ENCODE assay signal across 8 cellular contexts in the genomic region with DNA sequence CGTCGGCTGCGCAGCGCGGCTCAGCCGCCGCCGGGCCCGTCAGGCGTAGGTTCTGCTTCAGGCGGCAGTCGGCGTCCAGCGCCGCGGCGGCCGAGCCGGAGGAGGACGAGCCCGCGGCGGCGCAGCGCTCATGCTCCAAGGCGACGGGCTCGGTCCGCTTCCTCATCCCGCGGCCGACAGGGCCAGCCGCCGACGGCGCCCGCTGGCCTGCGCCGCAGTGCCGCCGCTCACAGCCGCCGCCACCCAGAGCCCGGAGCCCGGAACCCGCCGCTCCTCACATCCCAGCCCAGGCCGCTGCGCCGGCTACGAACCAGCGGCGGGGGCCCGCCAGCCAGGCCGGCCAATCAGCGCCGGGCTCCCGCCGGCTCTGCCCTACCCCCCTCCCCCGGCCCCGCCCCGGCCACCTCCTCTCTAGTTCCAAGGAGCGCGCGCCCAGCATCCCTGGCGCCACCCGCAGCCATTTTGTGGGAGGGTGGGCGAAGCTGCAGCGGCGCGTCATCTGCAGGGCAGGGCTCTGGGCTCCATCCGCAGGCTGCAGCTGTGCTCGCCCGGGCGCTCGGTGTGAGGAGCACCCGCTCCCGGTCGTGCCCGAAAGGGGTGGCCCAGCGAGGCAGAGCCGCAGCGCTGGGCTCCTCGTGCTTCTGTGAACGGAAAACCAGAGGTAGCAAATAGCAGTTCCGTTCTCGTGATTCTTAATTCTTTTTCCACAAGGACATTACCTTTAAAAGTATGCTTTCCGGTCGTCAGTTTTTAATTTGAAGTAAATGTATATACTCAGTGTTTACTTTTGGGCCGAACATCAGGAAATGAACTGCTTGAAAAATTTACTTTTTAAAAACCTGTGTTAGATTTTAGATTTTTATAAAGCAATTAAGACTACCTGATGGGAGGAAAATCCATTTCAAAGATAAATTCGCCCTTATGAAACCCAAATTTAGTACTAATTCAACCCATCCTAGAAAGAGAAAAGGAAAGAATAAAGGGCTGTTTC. TPM values are rescaled to one million over a fixed set of nuclear protein-coding genes. Genes with fewer than 3 reads are reported as not detected.
DNase-seq lines count a peak whose midpoint lies in the region; ATAC-seq and TF ChIP-seq lines count a peak whose summit lies in the region.

A gene (minus strand): TSS at position 298 of the 991 bp plus-strand sequence. CDS start 132 bp downstream, at position 166.

- H3K36me3 Mint-ChIP-seq in type B pancreatic cell, result peaks cover 13% of the 10 kb centered on the region

- ATAC-seq in HG02884 (IDR thresholded peaks at IDR 0.05; ENCODE audit: unreplicated experiment) (peak; percentile 86), heart right ventricle (peak; percentile 98 to 100 (median 99))

- no peaks in the 10 kb centered on the region for H3K9me3 Mint-ChIP-seq in type B pancreatic cell

- DNase-seq in NCI-H146 treated with DMSO at 0.1 percent for 48 hours (lab: John Stamatoyannopoulos, UW; ENCODE audit: unreplicated experiment), result peak; percentile 95
- DNase-seq in T-helper 1 cell, result peak; percentile 86 to 97 (median 93)
- peak; percentile 95 to 98 (median 97) for DNase-seq in adrenal gland
- DNase-seq in heart right ventricle, result peak; percentile 96 to 97
- peak; percentile 92 to 99 (median 96) for DNase-seq in posterior cingulate gyrus
- DNase-seq in type B pancreatic cell (ENCODE audit: extremely low spot score, unreplicated experiment), result peak; percentile 96

- peak within 1 kb of the TSS in 4 of 5 donors; percentile 85 to 94 (median 86) for H3K27ac ChIP-seq in adrenal gland
- H3K27ac ChIP-seq in heart right ventricle, result peak within 1 kb of the TSS; percentile 31 to 94 (median 88)

- peaks cover 9% of the 10 kb centered on the region for H3K4me1 Mint-ChIP-seq in type B pancreatic cell (ENCODE audit: unreplicated experiment)

- H3K9me3 ChIP-seq in adrenal gland (replicated peaks in 1 of 3) (no peaks in the 10 kb centered on the region), heart right ventricle (no peaks in the 10 kb centered on the region)

- H3K36me3 ChIP-seq in adrenal gland (replicated peaks in 1 of 2) (no peaks in the 10 kb centered on the region), heart right ventricle (no peaks in the 10 kb centered on the region)

- H3K27ac Mint-ChIP-seq in type B pancreatic cell, result peak within 1 kb of the TSS; percentile 92

- 1 to 6% (median 3%) methylated on average over 6 to 91 of the region's 91 CpGs for WGBS in adrenal gland, 4 donors
- WGBS in heart right ventricle, 2 donors, result 0 to 1% methylated on average over 76 to 91 of the region's 91 CpGs

- H3K27me3 Mint-ChIP-seq in type B pancreatic cell, result no peaks in the 10 kb centered on the region

- TF ChIP-seq CTCF in adrenal gland (IDR thresholded peaks at IDR 0.05) (no peak), heart right ventricle (IDR thresholded peaks at IDR 0.05) (peak in 3 of 9 donors; percentile 12 to 28 (median 15)), type B pancreatic cell (conservative IDR thresholded peaks at IDR 0.05) (no peak)

- intact Hi-C loops in adrenal gland (cut with DNase I) (loop anchor here (10.0 kb wide), 4 partner anchors 96 to 326 kb away; no protein-coding TSS in a partner anchor), heart right ventricle (cut with DNase I) (loop anchor here (5.0 to 10.0 kb wide), 10 partner anchors 46 to 399 kb away; a partner anchor contains a TSS), posterior cingulate gyrus (cut with DNase I) (loop anchor here (5.0 kb wide), 1 partner anchor 194 kb away; a partner anchor contains a TSS)

- H3K27me3 ChIP-seq in adrenal gland (no peaks in the 10 kb centered on the region), heart right ventricle (no peaks in the 10 kb centered on the region)

- H3K4me3 Mint-ChIP-seq in type B pancreatic cell, result peak within 1 kb of the TSS; percentile 95

- H3K4me1 ChIP-seq in adrenal gland (replicated peaks in 1 of 2), result peaks cover 5 to 7% of the 10 kb centered on the region in 2 donors
- peaks cover 0 to 20% (median 18%) of the 10 kb centered on the region in 9 donors for H3K4me1 ChIP-seq in heart right ventricle

- peak; percentile 90 for TF ChIP-seq POLR2A in GM15510 (IDR thresholded peaks at IDR 0.05; ENCODE audit: borderline replicate concordance, extremely low read depth, insufficient read length)
- TF ChIP-seq POLR2A in adrenal gland (IDR thresholded peaks at IDR 0.05), result peak; percentile 52 to 93

- H3K4me3 ChIP-seq in adrenal gland, result peak within 1 kb of the TSS; percentile 57 to 88 (median 73)
- H3K4me3 ChIP-seq in heart right ventricle, result peak within 1 kb of the TSS; percentile 61 to 99 (median 91)

RNA-seq across cellular contexts. Expression of the gene that starts here (rescaled TPM):
- total RNA-seq in adrenal gland (10 to 100 TPM; 50.9 to 95.8 (median 55.2) TPM), heart right ventricle (10 to 100 TPM; 21.1 to 41.3 (median 26.9) TPM), type B pancreatic cell (ENCODE audit: low replicate concordance) (68.9 and 94.5 TPM in 2 replicates)
- polyA plus RNA-seq in adrenal gland (10 to 100 TPM; 30.3 to 69.3 (median 51.9) TPM), heart right ventricle (10 to 100 TPM; 29.1 to 37.4 TPM)

Comparison
In these comparisons a context has a peak if more than half of its experiments do, and no peak if none do; other contexts are left out.
1. Peak in every context shown above with its lines: DNase-seq, ATAC-seq, H3K4me3 ChIP-seq and H3K27ac ChIP-seq.